ENCODE assay signal across 8 cellular contexts in the genomic region with DNA sequence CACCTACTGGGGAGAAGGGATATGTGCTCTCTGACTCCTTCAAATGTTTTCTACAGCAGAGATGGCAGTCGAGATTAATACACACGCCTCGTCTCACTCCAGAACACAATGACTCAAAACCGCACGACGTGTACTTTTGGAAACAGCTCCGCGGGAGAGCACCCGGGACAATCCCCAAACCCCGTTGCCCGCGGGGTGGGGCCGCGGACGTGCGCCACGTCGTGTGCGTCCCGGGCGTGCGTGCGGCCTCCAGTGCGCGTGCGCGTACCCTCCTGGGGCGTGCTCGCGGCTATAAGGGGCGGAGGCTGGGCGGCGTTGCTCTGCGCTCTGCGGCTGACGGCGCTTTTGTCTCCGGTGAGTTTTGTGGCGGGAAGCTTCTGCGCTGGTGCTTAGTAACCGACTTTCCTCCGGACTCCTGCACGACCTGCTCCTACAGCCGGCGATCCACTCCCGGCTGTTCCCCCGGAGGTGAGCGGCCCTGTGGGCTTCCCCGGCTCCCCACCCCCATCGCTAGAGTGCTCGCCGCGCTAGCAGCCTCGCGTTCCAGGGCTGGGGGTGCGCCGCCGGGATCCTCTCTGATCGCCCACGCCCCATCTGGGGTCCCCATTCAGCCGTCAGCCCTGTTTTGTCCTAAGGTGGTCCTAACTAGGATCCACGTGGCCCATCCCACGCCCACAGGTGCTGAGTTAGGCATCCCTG. TPM values are rescaled to one million over a fixed set of nuclear protein-coding genes. Genes with fewer than 3 reads are reported as not detected.
DNase-seq lines count a peak whose midpoint lies in the region; ATAC-seq and TF ChIP-seq lines count a peak whose summit lies in the region.

TSS of gene HILPDA (plus strand) at position 323 of the 699 bp plus-strand sequence. CDS start 1,391 bp downstream, outside the sequence.

- H3K27ac Mint-ChIP-seq in chondrocyte (ENCODE audit: unreplicated experiment), result peak within 1 kb of the TSS; percentile 97

- no peaks in the 10 kb centered on the region for H3K36me3 ChIP-seq in kidney epithelial cell (ENCODE audit: control insufficient read depth, insufficient read depth, low read length)

- H3K4me3 ChIP-seq in kidney epithelial cell (ENCODE audit: low read depth, low read length), result peak within 1 kb of the TSS; percentile 85

- H3K9me3 Mint-ChIP-seq in chondrocyte (ENCODE audit: low read depth), result no peaks in the 10 kb centered on the region

- peak within 1 kb of the TSS; percentile 88 for H3K4me3 Mint-ChIP-seq in chondrocyte (ENCODE audit: unreplicated experiment)

- no peaks in the 10 kb centered on the region for H3K27me3 Mint-ChIP-seq in chondrocyte (ENCODE audit: low read depth)

- peaks cover 60% of the 10 kb centered on the region for H3K4me1 Mint-ChIP-seq in chondrocyte (ENCODE audit: low read depth)

- H3K27me3 ChIP-seq in kidney epithelial cell (ENCODE audit: control insufficient read depth, insufficient read depth, low read length), result no peaks in the 10 kb centered on the region

- peaks cover 3% of the 10 kb centered on the region for H3K36me3 Mint-ChIP-seq in chondrocyte (ENCODE audit: low read depth)

- DNase-seq in Ammon's horn (ENCODE audit: low spot score) (peak; percentile 94), GM19238 (ENCODE audit: insufficient read length, low spot score) (peak; percentile 93), NCI-H510A (lab: John Stamatoyannopoulos, UW) (peak; percentile 51), chondrocyte (ENCODE audit: low spot score) (peak; percentile 95), kidney epithelial cell (ENCODE audit: low read depth) (peak; percentile 88)
- peak; percentile 86 to 94 for DNase-seq in activated CD4-positive, alpha-beta T cell treated with anti-CD3 and anti-CD28 coated beads for 24 hours (ENCODE audit: low read depth in 2 of 2)
- DNase-seq in stimulated activated CD4-positive, alpha-beta T cell treated with anti-CD3 and anti-CD28 coated beads, Interleukin-15, amount 100 ng/mL, for 24 hours, result peak; percentile 96

- peak; percentile 78 for ATAC-seq in HG03439 (IDR thresholded peaks at IDR 0.05; ENCODE audit: unreplicated experiment)

- TF ChIP-seq CTCF in chondrocyte (IDR thresholded peaks at IDR 0.05) (peak; percentile 21), kidney epithelial cell (IDR thresholded peaks at IDR 0.05; ENCODE audit: insufficient read depth, low read length, poor library complexity, severe bottlenecking) (no peak)

RNA-seq across cellular contexts. Expression of gene HILPDA, which starts in this region (rescaled TPM):
- total RNA-seq in chondrocyte (11.8 to 15.8 TPM (median 14.7 TPM) in 3 replicates), kidney epithelial cell (13.6 and 15.6 TPM in 2 replicates)

Comparison
In these comparisons a context has a peak if more than half of its experiments do, and no peak if none do; other contexts are left out.
1. Peak in every context shown above with its lines: DNase-seq, ATAC-seq and H3K4me3 ChIP-seq.